Comparison of ENCODE assay signal across 1 cellular context in the genomic region with DNA sequence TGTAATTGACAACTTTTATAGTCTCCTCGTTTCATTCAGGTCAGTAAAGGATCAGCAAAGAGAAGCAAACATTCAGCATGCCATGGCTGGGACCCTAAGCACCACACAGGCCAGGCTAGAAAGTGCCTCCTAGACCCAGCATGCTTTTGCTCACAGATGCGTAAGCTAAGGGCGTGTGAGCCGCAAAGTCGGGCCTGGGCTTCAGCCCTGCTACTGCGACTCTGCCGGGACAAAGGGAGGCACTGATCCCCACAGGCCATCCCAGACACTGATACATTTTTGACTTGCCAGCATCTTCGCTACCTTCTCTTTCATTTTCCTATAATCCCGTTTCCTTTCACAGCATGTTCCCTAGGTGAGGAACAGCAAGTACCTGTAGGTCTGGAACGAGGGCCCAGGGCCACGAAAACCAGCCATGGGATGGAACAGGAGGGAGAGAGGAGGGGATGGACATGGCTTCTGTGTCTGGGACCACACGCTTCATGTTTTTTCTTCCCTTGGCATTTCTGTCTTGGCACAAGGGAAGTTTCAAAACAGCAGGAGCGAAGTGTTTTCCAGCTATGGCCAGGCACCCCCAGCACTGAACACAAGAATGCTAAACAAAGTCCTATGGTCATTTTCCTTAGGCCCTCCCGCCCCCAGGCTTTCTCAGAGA.
TF ChIP-seq lines count a peak whose summit lies in the region.

No MANE protein-coding gene starts in this region.

TF ChIP-seq in IMR-90, 13 proteins besides CTCF, POLR2A, EP300 and RAD21:
- TF ChIP-seq, protein P1, sequence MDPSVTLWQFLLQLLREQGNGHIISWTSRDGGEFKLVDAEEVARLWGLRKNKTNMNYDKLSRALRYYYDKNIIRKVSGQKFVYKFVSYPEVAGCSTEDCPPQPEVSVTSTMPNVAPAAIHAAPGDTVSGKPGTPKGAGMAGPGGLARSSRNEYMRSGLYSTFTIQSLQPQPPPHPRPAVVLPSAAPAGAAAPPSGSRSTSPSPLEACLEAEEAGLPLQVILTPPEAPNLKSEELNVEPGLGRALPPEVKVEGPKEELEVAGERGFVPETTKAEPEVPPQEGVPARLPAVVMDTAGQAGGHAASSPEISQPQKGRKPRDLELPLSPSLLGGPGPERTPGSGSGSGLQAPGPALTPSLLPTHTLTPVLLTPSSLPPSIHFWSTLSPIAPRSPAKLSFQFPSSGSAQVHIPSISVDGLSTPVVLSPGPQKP (IDR thresholded peaks at IDR 0.05; ENCODE audit: borderline replicate concordance, low read depth, low read length) = no peak
